ENCODE assay signal across 8 cellular contexts in the genomic region with DNA sequence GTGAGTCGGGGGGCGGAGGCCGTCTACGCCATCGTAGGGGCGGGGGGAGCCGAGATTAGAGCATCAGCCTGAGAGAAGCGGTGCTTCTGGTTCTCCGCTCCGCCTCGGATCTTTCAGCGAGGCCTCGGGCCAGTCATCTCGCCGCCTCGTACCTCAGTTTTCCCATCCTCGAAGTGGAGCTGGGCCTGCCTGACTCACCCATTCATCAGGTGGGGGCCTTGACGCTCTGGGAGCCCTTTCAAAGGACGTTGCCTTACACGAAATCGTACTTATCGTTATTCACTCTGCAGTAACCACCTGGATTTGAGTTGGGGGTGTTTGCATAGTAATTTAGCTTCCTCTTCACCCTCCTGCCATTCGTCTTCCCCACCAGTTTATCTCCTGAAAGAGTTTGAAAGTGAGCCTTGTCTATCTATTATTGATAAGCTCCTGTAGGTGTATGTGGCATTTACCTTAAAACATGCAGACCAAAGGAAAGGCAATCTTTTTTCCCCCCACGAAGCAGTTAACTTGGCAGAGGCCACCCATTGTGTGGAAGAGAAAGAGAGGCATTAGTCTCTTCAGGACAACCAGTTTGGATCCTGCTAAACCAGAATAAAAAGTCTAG. TPM values are rescaled to one million over a fixed set of nuclear protein-coding genes. Genes with fewer than 3 reads are reported as not detected.
DNase-seq lines count a peak whose midpoint lies in the region; ATAC-seq and TF ChIP-seq lines count a peak whose summit lies in the region.

No MANE protein-coding gene starts in this region.

- H3K27me3 Mint-ChIP-seq in progenitor cell of endocrine pancreas, result peaks cover 11% of the 10 kb centered on the region

- peaks cover 39% of the 10 kb centered on the region for H3K4me1 ChIP-seq in SJSA1 (replicated peaks)
- peaks cover 18 to 58% (median 20%) of the 10 kb centered on the region in 3 donors for H3K4me1 ChIP-seq in esophagus squamous epithelium

- peaks cover 12% of the 10 kb centered on the region for H3K4me1 Mint-ChIP-seq in progenitor cell of endocrine pancreas (ENCODE audit: low read depth)

- peaks cover 5% of the 10 kb centered on the region for H3K36me3 Mint-ChIP-seq in progenitor cell of endocrine pancreas (ENCODE audit: insufficient read depth)

- in situ Hi-C loops in GM13977 (cut with MboI; ENCODE audit: low pct_unique_long_range_greater_than_20kb, low sequenced_read_pairs, unreplicated experiment), result no loop called here

- H3K36me3 ChIP-seq in SJSA1 (peaks cover 19% of the 10 kb centered on the region), esophagus squamous epithelium (no peaks in the 10 kb centered on the region)

- TF ChIP-seq POLR2A in esophagus squamous epithelium (IDR thresholded peaks at IDR 0.05), result no peak

- ATAC-seq in GM18511 (IDR thresholded peaks at IDR 0.05; ENCODE audit: unreplicated experiment), result no peak
- ATAC-seq in HG02763 (IDR thresholded peaks at IDR 0.05; ENCODE audit: unreplicated experiment), result no peak

- no peak for TF ChIP-seq CTCF in esophagus squamous epithelium (IDR thresholded peaks at IDR 0.05)
- TF ChIP-seq CTCF in progenitor cell of endocrine pancreas (IDR thresholded peaks at IDR 0.05; ENCODE audit: unreplicated experiment), result no peak
- TF ChIP-seq CTCF in GM13977 (IDR thresholded peaks at IDR 0.05; ENCODE audit: extremely low read depth, insufficient read depth, missing control alignments), result no peak

- H3K9me3 ChIP-seq in SJSA1 (replicated peaks), result no peaks in the 10 kb centered on the region
- H3K9me3 ChIP-seq in esophagus squamous epithelium, result no peaks in the 10 kb centered on the region

- H3K4me3 Mint-ChIP-seq in progenitor cell of endocrine pancreas (ENCODE audit: low read depth), result peak overlapping the region; percentile 81

- no peaks in the 10 kb centered on the region for H3K27me3 ChIP-seq in SJSA1 (replicated peaks)
- no peaks in the 10 kb centered on the region for H3K27me3 ChIP-seq in esophagus squamous epithelium

- DNase-seq in activated CD8-positive, alpha-beta memory T cell treated with anti-CD3 and anti-CD28 coated beads, Interleukin-2, amount 50 U/mL, for 24 hours (ENCODE audit: extremely low read depth), result peak; percentile 19
- no peak for DNase-seq in activated CD8-positive, alpha-beta memory T cell treated with anti-CD3 and anti-CD28 coated beads for 24 hours
- DNase-seq in SJSA1 (ENCODE audit: low read depth in 1 of 2, low spot score in 2 of 2) (peak in 1 of 2 experiments; percentile 49), esophagus squamous epithelium (lab: John Stamatoyannopoulos, UW) (no peak), progenitor cell of endocrine pancreas (ENCODE audit: low spot score, unreplicated experiment) (no peak), GM13977 (ENCODE audit: low spot score) (no peak)

- H3K9me3 Mint-ChIP-seq in progenitor cell of endocrine pancreas (ENCODE audit: low read depth), result no peaks in the 10 kb centered on the region

- H3K4me3 ChIP-seq in SJSA1 (peak overlapping the region; percentile 88), esophagus squamous epithelium (peak overlapping the region; percentile 79 to 94 (median 88))

- WGBS in esophagus squamous epithelium, 2 donors, result 0% methylated on average over 6 to 11 of the region's 24 CpGs

- intact Hi-C loops in esophagus squamous epithelium (cut with DNase I), result no loop called here

- H3K27ac Mint-ChIP-seq in progenitor cell of endocrine pancreas, result peak overlapping the region; percentile 99

- H3K27ac ChIP-seq in SJSA1 (peak overlapping the region; percentile 88), esophagus squamous epithelium (peak overlapping the region; percentile 94 to 99 (median 98))

RNA-seq across cellular contexts. Expression of a gene that starts 0.7 kb away (rescaled TPM):
- total RNA-seq in SJSA1 (2014; rRNA removed; shearing (Covaris generic)), result 15.5 and 33.6 TPM in 2 replicates
- 100 to 1,000 TPM in 1 of 4 donors, 10 to 100 TPM in 3; 48.7 to 111 (median 66.7) TPM for total RNA-seq in esophagus squamous epithelium
- total RNA-seq in progenitor cell of endocrine pancreas, result 282 and 287 TPM in 2 replicates

RNA-seq across cellular contexts. Expression of a gene that starts 14.5 kb away (rescaled TPM):
- 2.9 and 8.3 TPM in 2 replicates for total RNA-seq in SJSA1 (2014; rRNA removed; shearing (Covaris generic))
- 10 to 100 TPM; 29.1 to 61.0 (median 35.2) TPM for total RNA-seq in esophagus squamous epithelium
- 0.53 TPM in 1 of 2 replicates, not detected in the other for total RNA-seq in progenitor cell of endocrine pancreas

RNA-seq across cellular contexts. Expression of a gene that starts 49.3 kb away (rescaled TPM):
- total RNA-seq in SJSA1 (2014; rRNA removed; shearing (Covaris generic)), result not detected in 2 replicates
- total RNA-seq in esophagus squamous epithelium (not detected), progenitor cell of endocrine pancreas (not detected in 2 replicates)

RNA-seq across cellular contexts. Expression of a gene that starts 56.9 kb away (rescaled TPM):
- not detected in 2 replicates for total RNA-seq in SJSA1 (2014; rRNA removed; shearing (Covaris generic))
- total RNA-seq in esophagus squamous epithelium (not detected), progenitor cell of endocrine pancreas (0.10 and 0.11 TPM in 2 replicates)

RNA-seq across cellular contexts. Expression of a gene that starts 58.7 kb away (rescaled TPM):
- total RNA-seq in SJSA1 (2014; rRNA removed; shearing (Covaris generic)), result not detected in 2 replicates
- under 1 TPM in 1 of 4 donors, not detected in 3; 0.15 TPM for total RNA-seq in esophagus squamous epithelium
- not detected in 2 replicates for total RNA-seq in progenitor cell of endocrine pancreas
